1 cellular context compared by ENCODE assay signal in genomic region chr1:212035835-212036605, GRCh38.
TF ChIP-seq lines count a peak whose summit lies in the region.

No MANE protein-coding gene starts in this region.

TF ChIP-seq in HepG2, 621 proteins besides CTCF, POLR2A, EP300 and RAD21 (continues in another document):
- TF ChIP-seq ESRRA (CRISPR knock-in tag; IDR thresholded peaks at IDR 0.05; ENCODE audit: low read depth): no peak
- no peak for TF ChIP-seq HNF4G (IDR thresholded peaks at IDR 0.05; ENCODE audit: borderline replicate concordance, low read depth, low read length)
- no peak for TF ChIP-seq HNF4G (CRISPR knock-in tag; IDR thresholded peaks at IDR 0.05; ENCODE audit: borderline replicate concordance, low read depth)
- TF ChIP-seq STAG1 (CRISPR knock-in tag; IDR thresholded peaks at IDR 0.05): no peak
- TF ChIP-seq SATB2 (CRISPR knock-in tag; IDR thresholded peaks at IDR 0.05): no peak
- TF ChIP-seq MTA1 (CRISPR knock-in tag; IDR thresholded peaks at IDR 0.05; ENCODE audit: borderline replicate concordance): no peak
- TF ChIP-seq BCL6 (CRISPR knock-in tag; IDR thresholded peaks at IDR 0.05): no peak
- peak; percentile 3 for TF ChIP-seq PHF5A (CRISPR knock-in tag; IDR thresholded peaks at IDR 0.05; ENCODE audit: low read depth, unreplicated experiment)
- no peak for TF ChIP-seq POLR2AphosphoS2 (IDR thresholded peaks at IDR 0.05; ENCODE audit: low read depth, low read length)
- TF ChIP-seq CBX5 (CRISPR knock-in tag; IDR thresholded peaks at IDR 0.05; ENCODE audit: borderline replicate concordance): 0 out of 2 replicates have a peak, but pooled peaks have one; percentile 7
- TF ChIP-seq ZSCAN31 (CRISPR knock-in tag; IDR thresholded peaks at IDR 0.05; ENCODE audit: low read depth): no peak
- TF ChIP-seq ZC3H13 (CRISPR knock-in tag; IDR thresholded peaks at IDR 0.05): no peak
- 0 out of 2 replicates have a peak, but pooled peaks have one; percentile 20 for TF ChIP-seq ZBTB7B (CRISPR knock-in tag; IDR thresholded peaks at IDR 0.05)
- TF ChIP-seq SUZ12 (IDR thresholded peaks at IDR 0.05; ENCODE audit: low read depth, low read length): no peak
- no peak for TF ChIP-seq TBP (CRISPR knock-in tag; IDR thresholded peaks at IDR 0.05)
- TF ChIP-seq REL (CRISPR knock-in tag; conservative IDR thresholded peaks at IDR 0.05): 0 out of 2 replicates have a peak, but pooled peaks have one; percentile 16
- no peak for TF ChIP-seq KAT8 (CRISPR knock-in tag; IDR thresholded peaks at IDR 0.05)
- no peak for TF ChIP-seq NFE2 (CRISPR knock-in tag; IDR thresholded peaks at IDR 0.05)
- TF ChIP-seq ZNF224 (CRISPR knock-in tag; IDR thresholded peaks at IDR 0.05): 0 out of 2 replicates have a peak, but pooled peaks have one; percentile 17
- no peak for TF ChIP-seq THAP11 (CRISPR knock-in tag; IDR thresholded peaks at IDR 0.05)
- no peak for TF ChIP-seq MATR3 (CRISPR knock-in tag; IDR thresholded peaks at IDR 0.05)
- no peak for TF ChIP-seq FOXK1 (CRISPR knock-in tag; IDR thresholded peaks at IDR 0.05; ENCODE audit: borderline replicate concordance, low read depth)
- TF ChIP-seq NFYB (CRISPR knock-in tag; IDR thresholded peaks at IDR 0.05): no peak
- peak; percentile 72 for TF ChIP-seq KMT2A (CRISPR knock-in tag; IDR thresholded peaks at IDR 0.05)
- TF ChIP-seq GPBP1L1 (CRISPR knock-in tag; IDR thresholded peaks at IDR 0.05): no peak
- no peak for TF ChIP-seq ZFX (CRISPR knock-in tag; IDR thresholded peaks at IDR 0.05; ENCODE audit: low read depth)
- TF ChIP-seq ATRX (CRISPR knock-in tag; IDR thresholded peaks at IDR 0.05; ENCODE audit: borderline replicate concordance): no peak
- no peak for TF ChIP-seq POGK (CRISPR knock-in tag; conservative IDR thresholded peaks at IDR 0.05)
- TF ChIP-seq ZBTB3 (CRISPR knock-in tag; IDR thresholded peaks at IDR 0.05; ENCODE audit: borderline replicate concordance, low read depth): no peak
- no peak for TF ChIP-seq ETV5 (CRISPR knock-in tag; IDR thresholded peaks at IDR 0.05; ENCODE audit: borderline replicate concordance)
- 0 out of 2 replicates have a peak, but pooled peaks have one; percentile 49 for TF ChIP-seq ZNF841 (CRISPR knock-in tag; IDR thresholded peaks at IDR 0.05; ENCODE audit: borderline replicate concordance)
- TF ChIP-seq ZNF746 (CRISPR knock-in tag; IDR thresholded peaks at IDR 0.05): no peak
- TF ChIP-seq CHD2 (IDR thresholded peaks at IDR 0.05; ENCODE audit: low read depth, low read length): no peak
- 0 out of 2 replicates have a peak, but pooled peaks have one; percentile 0 for TF ChIP-seq HES4 (CRISPR knock-in tag; IDR thresholded peaks at IDR 0.05; ENCODE audit: borderline replicate concordance)
- TF ChIP-seq ZBTB40 (IDR thresholded peaks at IDR 0.05): no peak
- no peak for TF ChIP-seq ZBTB40 (CRISPR knock-in tag; IDR thresholded peaks at IDR 0.05)
- TF ChIP-seq ISL2 (CRISPR knock-in tag; IDR thresholded peaks at IDR 0.05): no peak
- TF ChIP-seq SP5 (CRISPR knock-in tag; IDR thresholded peaks at IDR 0.05; ENCODE audit: borderline replicate concordance, low read depth): no peak
- no peak for TF ChIP-seq CREB1 (IDR thresholded peaks at IDR 0.05)
- peak; percentile 76 for TF ChIP-seq CREB1 (CRISPR knock-in tag; IDR thresholded peaks at IDR 0.05)
- no peak for TF ChIP-seq ZNF143 (CRISPR knock-in tag; IDR thresholded peaks at IDR 0.05)
- TF ChIP-seq GATAD1 (CRISPR knock-in tag; IDR thresholded peaks at IDR 0.05): no peak
- TF ChIP-seq ZNF564 (CRISPR knock-in tag; IDR thresholded peaks at IDR 0.05): peak; percentile 9; the same call in 1 of the 2 replicates
- 0 out of 2 replicates have a peak, but pooled peaks have one; percentile 4 for TF ChIP-seq ZFYVE20 (CRISPR knock-in tag; IDR thresholded peaks at IDR 0.05; ENCODE audit: borderline replicate concordance, low read depth)
- peak; percentile 69 for TF ChIP-seq KDM5A (IDR thresholded peaks at IDR 0.05; ENCODE audit: borderline replicate concordance, low read length)
- TF ChIP-seq MXD1 (CRISPR knock-in tag; IDR thresholded peaks at IDR 0.05): no peak
- 0 out of 2 replicates have a peak, but pooled peaks have one; percentile 31 for TF ChIP-seq HDAC2 (CRISPR knock-in tag; IDR thresholded peaks at IDR 0.05)
- TF ChIP-seq HMG20B (CRISPR knock-in tag; conservative IDR thresholded peaks at IDR 0.05): no peak
- no peak for TF ChIP-seq SMARCC2 (IDR thresholded peaks at IDR 0.05)
- TF ChIP-seq MTF2 (CRISPR knock-in tag; IDR thresholded peaks at IDR 0.05; ENCODE audit: borderline replicate concordance): no peak
- 0 out of 4 replicates have a peak, but pooled peaks of 1 of the 2 experiments have one; percentile 10 for TF ChIP-seq REST (IDR thresholded peaks at IDR 0.05; ENCODE audit: borderline replicate concordance in 1 of 2, low read depth in 1 of 2, low read length in 2 of 2)
- TF ChIP-seq AHR (CRISPR knock-in tag; IDR thresholded peaks at IDR 0.05): 0 out of 2 replicates have a peak, but pooled peaks have one; percentile 5
- peak; percentile 64; the same call in 1 of the 2 replicates for TF ChIP-seq ATF1 (CRISPR knock-in tag; IDR thresholded peaks at IDR 0.05)
- peak; percentile 14; the same call in 1 of the 2 replicates for TF ChIP-seq CREM (IDR thresholded peaks at IDR 0.05)
- no peak for TF ChIP-seq CREM (CRISPR knock-in tag; IDR thresholded peaks at IDR 0.05)
- TF ChIP-seq KMT2B (CRISPR knock-in tag; IDR thresholded peaks at IDR 0.05): 0 out of 2 replicates have a peak, but pooled peaks have one; percentile 6
- no peak for TF ChIP-seq MAZ (IDR thresholded peaks at IDR 0.05; ENCODE audit: borderline replicate concordance, low read depth, low read length)
- no peak for TF ChIP-seq MAZ (CRISPR knock-in tag; IDR thresholded peaks at IDR 0.05; ENCODE audit: low read depth)
- no peak for TF ChIP-seq MXI1 (IDR thresholded peaks at IDR 0.05; ENCODE audit: borderline replicate concordance, low read depth, low read length)
- TF ChIP-seq GFI1 (CRISPR knock-in tag; IDR thresholded peaks at IDR 0.05; ENCODE audit: borderline replicate concordance): no peak
- no peak for TF ChIP-seq ZNF703 (CRISPR knock-in tag; IDR thresholded peaks at IDR 0.05; ENCODE audit: borderline replicate concordance)
- no peak for TF ChIP-seq JDP2 (CRISPR knock-in tag; IDR thresholded peaks at IDR 0.05; ENCODE audit: borderline replicate concordance)
- TF ChIP-seq SETDB1 (CRISPR knock-in tag; IDR thresholded peaks at IDR 0.05; ENCODE audit: borderline replicate concordance): no peak
- TF ChIP-seq HMG20A (CRISPR knock-in tag; IDR thresholded peaks at IDR 0.05; ENCODE audit: borderline replicate concordance): no peak
- TF ChIP-seq MAFF (IDR thresholded peaks at IDR 0.05; ENCODE audit: low read depth, low read length): no peak
